ENCODE assay signal across 24 cellular contexts in genomic region chr20:63393566-63393965, GRCh38. TPM values are rescaled to one million over a fixed set of nuclear protein-coding genes. Genes with fewer than 3 reads are reported as not detected.
"Had no signal": no experiment of that assay in that cellular context is flagged by ENCODE, and none has a peak within 500 bp of the region (broad histone marks: within the 10 kb centered on the region; RNA-seq: fewer than 3 reads in every experiment).

No MANE protein-coding gene starts in this region.

- H3K36me3 Mint-ChIP-seq: stimulated activated effector memory CD8-positive, alpha-beta T cell treated with anti-CD3 and anti-CD28 coated beads, Interleukin-12 subunit alpha, Interleukin-12 subunit beta, amount 100 ng/mL, for 72 hours had no signal

- H3K4me1 ChIP-seq: gastrocnemius medialis, heart right ventricle, left ventricle myocardium inferior, pancreas, right lobe of liver, tibial artery, upper lobe of left lung, uterus had no signal

- H3K27me3 Mint-ChIP-seq: stimulated activated naive CD8-positive, alpha-beta T cell treated with anti-CD3 and anti-CD28 coated beads, Interleukin-15, Interleukin-2, amounts not matched to agents 100 ng/mL and 50 ng/mL, for 24 hours had no signal

- H3K27ac ChIP-seq: epithelial cell of prostate, esophagus muscularis mucosa, gastrocnemius medialis, heart right ventricle, left ventricle myocardium inferior, pancreas, right lobe of liver, tibial artery, upper lobe of left lung, uterus had no signal

- H3K9me3 ChIP-seq: gastrocnemius medialis, pancreas, right lobe of liver, upper lobe of left lung, uterus had no signal

- H3K27ac Mint-ChIP-seq: dendritic cell treated with granulocyte-macrophage colony-stimulating factor and Interleukin-4, amounts not matched to agents 40 ng/mL and 50 ng/mL, for 4 days; effector memory CD8-positive, alpha-beta T cell; nephron progenitor cell; progenitor cell of endocrine pancreas; stimulated activated effector memory CD8-positive, alpha-beta T cell treated with anti-CD3 and anti-CD28 coated beads, Interleukin-12 subunit alpha, Interleukin-12 subunit beta, amount 100 ng/mL, for 72 hours; stimulated activated naive CD8-positive, alpha-beta T cell treated with anti-CD3 and anti-CD28 coated beads, Interleukin-15, Interleukin-2, amounts not matched to agents 100 ng/mL and 50 ng/mL, for 24 hours had no signal

- H3K36me3 ChIP-seq: esophagus muscularis mucosa, gastrocnemius medialis, heart right ventricle, left ventricle myocardium inferior, pancreas, right lobe of liver, tibial artery, upper lobe of left lung, uterus had no signal

- ATAC-seq: effector memory CD8-positive, alpha-beta T cell; gastrocnemius medialis; heart right ventricle; left cardiac atrium; pancreas; right lobe of liver; stimulated activated effector memory CD8-positive, alpha-beta T cell treated with anti-CD3 and anti-CD28 coated beads, Interleukin-12 subunit alpha, Interleukin-12 subunit beta, amount 100 ng/mL, for 72 hours had no signal

- H3K27me3 ChIP-seq: pancreas, right lobe of liver, upper lobe of left lung, uterus had no signal

- H3K4me3 Mint-ChIP-seq: dendritic cell treated with granulocyte-macrophage colony-stimulating factor and Interleukin-4, amounts not matched to agents 40 ng/mL and 50 ng/mL, for 4 days; effector memory CD8-positive, alpha-beta T cell; nephron progenitor cell; stimulated activated effector memory CD8-positive, alpha-beta T cell treated with anti-CD3 and anti-CD28 coated beads, Interleukin-12 subunit alpha, Interleukin-12 subunit beta, amount 100 ng/mL, for 72 hours; stimulated activated naive CD8-positive, alpha-beta T cell treated with anti-CD3 and anti-CD28 coated beads, Interleukin-15, Interleukin-2, amounts not matched to agents 100 ng/mL and 50 ng/mL, for 24 hours had no signal

- H3K9me3 Mint-ChIP-seq: dendritic cell treated with granulocyte-macrophage colony-stimulating factor and Interleukin-4, amounts not matched to agents 40 ng/mL and 50 ng/mL, for 4 days; effector memory CD8-positive, alpha-beta T cell; stimulated activated effector memory CD8-positive, alpha-beta T cell treated with anti-CD3 and anti-CD28 coated beads, Interleukin-12 subunit alpha, Interleukin-12 subunit beta, amount 100 ng/mL, for 72 hours; stimulated activated naive CD8-positive, alpha-beta T cell treated with anti-CD3 and anti-CD28 coated beads, Interleukin-15, Interleukin-2, amounts not matched to agents 100 ng/mL and 50 ng/mL, for 24 hours had no signal

- DNase-seq: effector memory CD8-positive, alpha-beta T cell; gastrocnemius medialis; heart right ventricle; kidney; left cardiac atrium; left ventricle myocardium inferior; mesenchymal stem cell; midbrain; right lobe of liver; stimulated activated CD4-positive, alpha-beta T cell treated with anti-CD3 and anti-CD28 coated beads, Interleukin-4, amount 100 ng/mL, for 1 hour; stimulated activated CD8-positive, alpha-beta memory T cell treated with anti-CD3 and anti-CD28 coated beads, Interleukin-4, amount 100 ng/mL, for 48 hours; tibial artery; uterus had no signal

- H3K4me3 ChIP-seq: esophagus muscularis mucosa, gastrocnemius medialis, heart right ventricle, left ventricle myocardium inferior, lung, pancreas, right lobe of liver, tibial artery, upper lobe of left lung, uterus had no signal

- H3K4me1 Mint-ChIP-seq: stimulated activated effector memory CD8-positive, alpha-beta T cell treated with anti-CD3 and anti-CD28 coated beads, Interleukin-12 subunit alpha, Interleukin-12 subunit beta, amount 100 ng/mL, for 72 hours had no signal

RNA-seq across cellular contexts. Expression of gene CHRNA4, which starts 32.4 kb away (rescaled TPM):
- total RNA-seq: esophagus muscularis mucosa, fibroblast of villous mesenchyme, gastrocnemius medialis had no signal
